Comparison of ENCODE assay signal across 12 cellular contexts in genomic region chr9:91771027-91771426, GRCh38.
DNase-seq lines count a peak whose midpoint lies in the region; ATAC-seq and TF ChIP-seq lines count a peak whose summit lies in the region.
"Had no signal": no experiment of that assay in that cellular context is flagged by ENCODE, and none has a peak within 500 bp of the region (broad histone marks: within the 10 kb centered on the region; RNA-seq: fewer than 3 reads in every experiment).

No MANE protein-coding gene starts in this region.

- H3K9me3 ChIP-seq in RWPE2 (ENCODE audit: severe bottlenecking) (no peaks in the 10 kb centered on the region), gastroesophageal sphincter (no peaks in the 10 kb centered on the region), sigmoid colon (no peaks in the 10 kb centered on the region)

- H3K4me1 ChIP-seq in RWPE2 (ENCODE audit: insufficient read depth, poor library complexity, severe bottlenecking) (no peaks in the 10 kb centered on the region), gastroesophageal sphincter (peaks cover 0 to 80% (median 19%) of the 10 kb centered on the region in 3 donors), sigmoid colon (peaks cover 0 to 93% (median 87%) of the 10 kb centered on the region in 4 donors)

- no peaks in the 10 kb centered on the region for H3K36me3 Mint-ChIP-seq in T-cell
- H3K36me3 Mint-ChIP-seq: memory B cell had no signal

- 0 to 14% methylated on average over 3 to 8 of the region's 8 CpGs for WGBS in gastroesophageal sphincter (ENCODE audit: low coverage in 1 of 2), 2 donors
- WGBS in sigmoid colon, 2 donors = 27 to 51% methylated on average over 8 of the region's 8 CpGs

- H3K27me3 Mint-ChIP-seq in T-cell = peaks cover 47 to 60% of the 10 kb centered on the region in 2 donors

- H3K4me3 ChIP-seq in H7 (ENCODE audit: insufficient read depth, low read depth, low read length) (no peak overlapping the region), RWPE2 (ENCODE audit: severe bottlenecking) (no peak overlapping the region), gastroesophageal sphincter (no peak overlapping the region), sigmoid colon (no peak overlapping the region)

- intact Hi-C loops in sigmoid colon (cut with DNase I) = loop anchor here (5.0 kb wide), 2 partner anchors 34 to 66 kb away; no protein-coding TSS in a partner anchor

- H3K27me3 ChIP-seq in H7 (ENCODE audit: control insufficient read depth, insufficient read depth, low read length) = no peaks in the 10 kb centered on the region
- H3K27me3 ChIP-seq in RWPE2 (ENCODE audit: insufficient read depth, poor library complexity, severe bottlenecking) = no peaks in the 10 kb centered on the region
- H3K27me3 ChIP-seq in gastroesophageal sphincter = no peaks in the 10 kb centered on the region
- no peaks in the 10 kb centered on the region for H3K27me3 ChIP-seq in sigmoid colon

- no peaks in the 10 kb centered on the region for H3K4me1 Mint-ChIP-seq in T-cell
- H3K4me1 Mint-ChIP-seq: memory B cell had no signal

- TF ChIP-seq EP300 in gastroesophageal sphincter (IDR thresholded peaks at IDR 0.05) = no peak
- no peak for TF ChIP-seq EP300 in sigmoid colon (IDR thresholded peaks at IDR 0.05)

- H3K36me3 ChIP-seq in H7 (replicated peaks; ENCODE audit: control insufficient read depth, insufficient read depth, low read length) = no peaks in the 10 kb centered on the region
- H3K36me3 ChIP-seq in RWPE2 (ENCODE audit: low read depth) = no peaks in the 10 kb centered on the region
- H3K36me3 ChIP-seq in gastroesophageal sphincter = no peaks in the 10 kb centered on the region
- H3K36me3 ChIP-seq in sigmoid colon = no peaks in the 10 kb centered on the region

- POLR2A ChIA-PET in T-cell (lab: Charles Lee) = no interaction called here

- CTCF ChIA-PET in T-cell (lab: Charles Lee) = interaction anchor here (0.6 to 1.1 kb wide), 2 partner anchors 183 to 856 kb away, joined by 3 to 4 read pairs; no protein-coding TSS in a partner anchor

- H3K27ac ChIP-seq in RWPE2 (ENCODE audit: poor library complexity, severe bottlenecking) = no peak overlapping the region
- H3K27ac ChIP-seq in gastroesophageal sphincter = peak overlapping the region; percentile 14 to 75 (median 71)
- H3K27ac ChIP-seq in sigmoid colon = peak overlapping the region; percentile 64 to 80 (median 76)

- peak; percentile 70 for DNase-seq in H7
- no peak for DNase-seq in RWPE2 (ENCODE audit: low spot score)
- peak; percentile 85 for DNase-seq in sigmoid colon
- DNase-seq in effector CD4-positive, alpha-beta T cell = no peak
- no peak for DNase-seq in stimulated activated CD4-positive, alpha-beta T cell treated with anti-CD3 and anti-CD28 coated beads, Interleukin-4, amount 100 ng/mL, for 4 hours
- DNase-seq in T-cell = no peak
- DNase-seq: activated T-cell treated with anti-CD3 and anti-CD28 coated beads, Interleukin-2, amount 50 U/mL, for 24 hours; NCI-H146; substantia nigra had no signal

- H3K27ac Mint-ChIP-seq in T-cell = no peak overlapping the region
- H3K27ac Mint-ChIP-seq: activated T-cell treated with anti-CD3 and anti-CD28 coated beads, Interleukin-2, amount 50 U/mL, for 24 hours; memory B cell had no signal

- no peaks in the 10 kb centered on the region for H3K9me3 Mint-ChIP-seq in T-cell
- H3K9me3 Mint-ChIP-seq: activated T-cell treated with anti-CD3 and anti-CD28 coated beads, Interleukin-2, amount 50 U/mL, for 24 hours; memory B cell had no signal

- ATAC-seq in RWPE2 (ENCODE audit: low read depth) (peak; percentile 65), gastroesophageal sphincter (peak; percentile 66), GM21619 (IDR thresholded peaks at IDR 0.05; ENCODE audit: unreplicated experiment) (no peak), T-cell (replicated peaks in 1 of 4) (no peak)

- no peak for TF ChIP-seq POLR2A in gastroesophageal sphincter (IDR thresholded peaks at IDR 0.05)
- TF ChIP-seq POLR2A in sigmoid colon (IDR thresholded peaks at IDR 0.05) = no peak

- no peak overlapping the region for H3K4me3 Mint-ChIP-seq in T-cell
- H3K4me3 Mint-ChIP-seq: activated T-cell treated with anti-CD3 and anti-CD28 coated beads, Interleukin-2, amount 50 U/mL, for 24 hours; memory B cell had no signal

- peak; percentile 19 for TF ChIP-seq CTCF in RWPE2 (IDR thresholded peaks at IDR 0.05; ENCODE audit: poor library complexity, severe bottlenecking)
- peak in 3 of 4 experiments; percentile 42 to 70 (median 48) for TF ChIP-seq CTCF in gastroesophageal sphincter (IDR thresholded peaks at IDR 0.05)
- peak in 2 of 4 experiments; percentile 37 to 54 for TF ChIP-seq CTCF in sigmoid colon (IDR thresholded peaks at IDR 0.05)

Comparison
In these comparisons a context has a peak if more than half of its experiments do, and no peak if none do; other contexts are left out.
1. DNase-seq: peak in H7 (single experiment) and sigmoid colon (single experiment); none in RWPE2 (single experiment), effector CD4-positive, alpha-beta T cell (single experiment), stimulated activated CD4-positive, alpha-beta T cell treated with anti-CD3 and anti-CD28 coated beads, Interleukin-4, amount 100 ng/mL, for 4 hours (0 of 2) and T-cell (0 of 34).
2. ATAC-seq: peak in RWPE2 (single experiment) and gastroesophageal sphincter (single experiment); none in GM21619 (single experiment) and T-cell (0 of 4).